9 cellular contexts compared by ENCODE assay signal in genomic region chr16:2206420-2206779, GRCh38. TPM values are rescaled to one million over a fixed set of nuclear protein-coding genes. Genes with fewer than 3 reads are reported as not detected.
DNase-seq lines count a peak whose midpoint lies in the region; ATAC-seq and TF ChIP-seq lines count a peak whose summit lies in the region.
"Had no signal": no experiment of that assay in that cellular context is flagged by ENCODE, and none has a peak within 500 bp of the region (broad histone marks: within the 10 kb centered on the region; RNA-seq: fewer than 3 reads in every experiment).

No MANE protein-coding gene starts in this region.

- peak overlapping the region; percentile 96 for H3K4me3 ChIP-seq in BJ (ENCODE audit: low read depth, low read length)
- peak overlapping the region; percentile 88 for H3K4me3 ChIP-seq in Jurkat, Clone E6-1 (ENCODE audit: low read length)

- no peaks in the 10 kb centered on the region for H3K27me3 Mint-ChIP-seq in natural killer cell treated with Interleukin-12 subunit alpha and Interleukin-12 subunit beta and Interleukin-15 and Interleukin-18, amount 100 ng/mL, for 72 hours

- H3K27me3 ChIP-seq in BJ (ENCODE audit: control insufficient read depth, insufficient read depth, low read length) = no peaks in the 10 kb centered on the region

- peaks cover 6% of the 10 kb centered on the region for H3K36me3 Mint-ChIP-seq in natural killer cell treated with Interleukin-12 subunit alpha and Interleukin-12 subunit beta and Interleukin-15 and Interleukin-18, amount 100 ng/mL, for 72 hours

- CTCF ChIA-PET in BJ (lab: Yijun Ruan, JAX) = no interaction called here

- H3K4me3 Mint-ChIP-seq in natural killer cell treated with Interleukin-12 subunit alpha and Interleukin-12 subunit beta and Interleukin-15 and Interleukin-18, amount 100 ng/mL, for 72 hours = peak overlapping the region; percentile 86

- no peak for TF ChIP-seq CTCF in BJ (IDR thresholded peaks at IDR 0.05; ENCODE audit: insufficient read depth, low read depth, low read length)

- peaks cover 21% of the 10 kb centered on the region in 2 donors for H3K4me1 Mint-ChIP-seq in natural killer cell treated with Interleukin-12 subunit alpha and Interleukin-12 subunit beta and Interleukin-15 and Interleukin-18, amount 100 ng/mL, for 72 hours (ENCODE audit: low read depth in 2 of 2)

- peak overlapping the region; percentile 59 to 71 for H3K27ac Mint-ChIP-seq in natural killer cell treated with Interleukin-12 subunit alpha and Interleukin-12 subunit beta and Interleukin-15 and Interleukin-18, amount 100 ng/mL, for 72 hours

- H3K9me3 Mint-ChIP-seq in natural killer cell treated with Interleukin-12 subunit alpha and Interleukin-12 subunit beta and Interleukin-15 and Interleukin-18, amount 100 ng/mL, for 72 hours = no peaks in the 10 kb centered on the region

- POLR2A ChIA-PET in BJ (lab: Charles Lee) = interaction anchor here (1.4 kb wide), 1 partner anchor 8 kb away, joined by 4 read pairs; the partner anchor contains the start of gene PGP

- H3K36me3 ChIP-seq in BJ (ENCODE audit: control insufficient read depth, insufficient read depth, low read length) = peaks cover 16% of the 10 kb centered on the region

- H3K27ac ChIP-seq in cingulate gyrus (ENCODE audit: low read depth, low read length) = peak overlapping the region; percentile 98

- ATAC-seq in natural killer cell treated with Interleukin-12 subunit alpha and Interleukin-12 subunit beta and Interleukin-15 and Interleukin-18, amount 100 ng/mL, for 72 hours = no peak
- ATAC-seq in HG03095 (IDR thresholded peaks at IDR 0.05; ENCODE audit: unreplicated experiment) = no peak
- no peak for ATAC-seq in HG02588 (IDR thresholded peaks at IDR 0.05; ENCODE audit: unreplicated experiment)
- ATAC-seq in HG03354 (IDR thresholded peaks at IDR 0.05; ENCODE audit: poor library complexity, severe bottlenecking, unreplicated experiment) = no peak

- DNase-seq in BJ (ENCODE audit: low read depth) (no peak), NCI-H748 (lab: John Stamatoyannopoulos, UW; ENCODE audit: unreplicated experiment) (no peak)
- no peak for DNase-seq in Jurkat, Clone E6-1 (ENCODE audit: low read depth, low spot score)
- DNase-seq in natural killer cell treated with Interleukin-12 subunit alpha and Interleukin-12 subunit beta and Interleukin-15 and Interleukin-18, amount 100 ng/mL, for 72 hours (ENCODE audit: low spot score) = no peak
- DNase-seq: NCI-H510A treated with DMSO at 0.1 percent for 48 hours had no signal

RNA-seq across cellular contexts. Expression of gene MLST8, which starts 1.1 kb away (rescaled TPM):
- 40.0 and 62.7 TPM in 2 replicates for polyA plus RNA-seq in BJ (2011; rRNA removed)
- polyA minus RNA-seq in BJ (2011; rRNA and poly(A)+ RNA removed) = 36.2 and 51.7 TPM in 2 replicates
- 102 TPM for polyA plus RNA-seq in Jurkat, Clone E6-1 (2012; ENCODE audit: insufficient read depth, insufficient read length)
- 10 to 100 TPM; 31.2 to 68.9 TPM for total RNA-seq in natural killer cell treated with Interleukin-12 subunit alpha and Interleukin-12 subunit beta and Interleukin-15 and Interleukin-18, amount 100 ng/mL, for 72 hours

RNA-seq across cellular contexts. Expression of gene BRICD5, which starts 4.3 kb away (rescaled TPM):
- 1.5 and 1.7 TPM in 2 replicates for polyA plus RNA-seq in BJ (2011; rRNA removed)
- polyA minus RNA-seq in BJ (2011; rRNA and poly(A)+ RNA removed) = 0.43 and 0.77 TPM in 2 replicates
- 16.5 TPM for polyA plus RNA-seq in Jurkat, Clone E6-1 (2012; ENCODE audit: insufficient read depth, insufficient read length)
- total RNA-seq in natural killer cell treated with Interleukin-12 subunit alpha and Interleukin-12 subunit beta and Interleukin-15 and Interleukin-18, amount 100 ng/mL, for 72 hours = 10 to 100 TPM in 1 of 2 donors, 1 to 10 TPM in 1; 6.2 to 23.7 TPM

RNA-seq across cellular contexts. Expression of gene PGP, which starts 8.2 kb away (rescaled TPM):
- polyA plus RNA-seq in BJ (2011; rRNA removed) = 6.1 and 7.7 TPM in 2 replicates
- polyA minus RNA-seq in BJ (2011; rRNA and poly(A)+ RNA removed) = 3.1 and 3.2 TPM in 2 replicates
- polyA plus RNA-seq in Jurkat, Clone E6-1 (2012; ENCODE audit: insufficient read depth, insufficient read length) = 33.2 TPM
- total RNA-seq in natural killer cell treated with Interleukin-12 subunit alpha and Interleukin-12 subunit beta and Interleukin-15 and Interleukin-18, amount 100 ng/mL, for 72 hours = 10 to 100 TPM; 18.8 to 39.8 TPM

RNA-seq across cellular contexts. Expression of gene CASKIN1, which starts 10.0 kb away (rescaled TPM):
- 0.01 and 0.02 TPM in 2 replicates for polyA plus RNA-seq in BJ (2011; rRNA removed)
- polyA minus RNA-seq in BJ (2011; rRNA and poly(A)+ RNA removed) = not detected in 2 replicates
- 3.2 TPM for polyA plus RNA-seq in Jurkat, Clone E6-1 (2012; ENCODE audit: insufficient read depth, insufficient read length)
- under 1 TPM; 0.14 to 0.26 TPM for total RNA-seq in natural killer cell treated with Interleukin-12 subunit alpha and Interleukin-12 subunit beta and Interleukin-15 and Interleukin-18, amount 100 ng/mL, for 72 hours

RNA-seq across cellular contexts. Expression of gene E4F1, which starts 17.0 kb away (rescaled TPM):
- 11.3 and 17.6 TPM in 2 replicates for polyA plus RNA-seq in BJ (2011; rRNA removed)
- polyA minus RNA-seq in BJ (2011; rRNA and poly(A)+ RNA removed) = 7.9 and 11.6 TPM in 2 replicates
- polyA plus RNA-seq in Jurkat, Clone E6-1 (2012; ENCODE audit: insufficient read depth, insufficient read length) = 27.3 TPM
- total RNA-seq in natural killer cell treated with Interleukin-12 subunit alpha and Interleukin-12 subunit beta and Interleukin-15 and Interleukin-18, amount 100 ng/mL, for 72 hours = 10 to 100 TPM; 27.5 to 51.8 TPM
